In genomic region chr5:53601570-53601969, GRCh38 we compare ENCODE assay signal across 2 cellular contexts.
TF ChIP-seq lines count a peak whose summit lies in the region.

No MANE protein-coding gene starts in this region.

TF ChIP-seq in SK-N-SH, 30 proteins besides CTCF, POLR2A, EP300 and RAD21 (continued from another document):
- TF ChIP-seq FOSL2 (IDR thresholded peaks at IDR 0.05; ENCODE audit: borderline replicate concordance, low read depth), result peak; percentile 12; the same call in 1 of the 2 replicates
- TF ChIP-seq USF1 (IDR thresholded peaks at IDR 0.05; ENCODE audit: borderline replicate concordance, low read depth), result no peak
- no peak for TF ChIP-seq FOXJ3 (CRISPR knock-in tag; IDR thresholded peaks at IDR 0.05)

TF ChIP-seq in SK-N-SH treated with all-trans-retinoic acid at 6 μM for 48 hours, 23 proteins besides CTCF, POLR2A, EP300 and RAD21 (continued from another document):
- no peak for TF ChIP-seq POU6F1 (CRISPR knock-in tag; IDR thresholded peaks at IDR 0.05; ENCODE audit: borderline replicate concordance, low read depth)
